ENCODE assay signal across 10 cellular contexts in genomic region chr1:154178856-154179811, GRCh38. TPM values are rescaled to one million over a fixed set of nuclear protein-coding genes. Genes with fewer than 3 reads are reported as not detected.
A peak's percentile ranks its signal among the peaks of the same experiment; 100 is the strongest.
DNase-seq lines count a peak whose midpoint lies in the region; ATAC-seq lines count a peak whose summit lies in the region.
"Had no signal": no experiment of that assay in that cellular context is flagged by ENCODE, and none has a peak within 500 bp of the region (broad histone marks: within the 10 kb centered on the region; RNA-seq: fewer than 3 reads in every experiment).

No MANE protein-coding gene starts in this region.

- H3K4me2 ChIP-seq in BLaER1 treated with 17β-estradiol and CSF1 and Interleukin-3, amounts not matched to agents 10 nM and 100 nM = peak overlapping the region; percentile 83 to 99 (median 96)

- peaks cover 33 to 77% (median 70%) of the 10 kb centered on the region in 11 experiments for H3K36me3 ChIP-seq in BLaER1 treated with 17β-estradiol and CSF1 and Interleukin-3, amounts not matched to agents 10 nM and 100 nM
- peaks cover 3 to 30% (median 8%) of the 10 kb centered on the region in 3 experiments for H3K36me3 ChIP-seq in naive thymus-derived CD4-positive, alpha-beta T cell (ENCODE audit: control insufficient read depth in 2 of 3, insufficient read depth in 3 of 3, low read length in 3 of 3)

- peaks cover 0 to 3% (median 0%) of the 10 kb centered on the region in 5 donors for H3K27me3 Mint-ChIP-seq in naive thymus-derived CD4-positive, alpha-beta T cell

- no peak for ATAC-seq in naive thymus-derived CD4-positive, alpha-beta T cell

- POLR2A ChIA-PET in naive thymus-derived CD4-positive, alpha-beta T cell (lab: Charles Lee) = interaction anchor here (0.7 to 10.3 kb wide), 5 partner anchors 10 to 259 kb away, joined by 3 to 115 read pairs (median 15); partner anchors contain the start of genes NUP210L and RPS27

- peak overlapping the region; percentile 2 to 95 (median 60); a peak in 17 of 22 replicates for H3K27ac ChIP-seq in BLaER1 treated with 17β-estradiol and CSF1 and Interleukin-3, amounts not matched to agents 10 nM and 100 nM
- peak overlapping the region; percentile 58 for H3K27ac ChIP-seq in caudate nucleus (ENCODE audit: low read depth, low read length)
- peak overlapping the region; percentile 95 for H3K27ac ChIP-seq in naive thymus-derived CD4-positive, alpha-beta T cell (ENCODE audit: low read depth, low read length)

- CTCF ChIA-PET in naive thymus-derived CD4-positive, alpha-beta T cell (lab: Charles Lee) = interaction anchor here (1.5 kb wide), 1 partner anchor 22 kb away, joined by 4 read pairs; no protein-coding TSS in a partner anchor

- H3K9me3 Mint-ChIP-seq in naive thymus-derived CD4-positive, alpha-beta T cell = peaks cover 0 to 3% (median 0%) of the 10 kb centered on the region in 11 donors

- intact Hi-C loops in naive thymus-derived CD4-positive, alpha-beta T cell (cut with micrococcal nuclease) = no loop called here

- H3K9ac ChIP-seq in BLaER1 treated with 17β-estradiol and CSF1 and Interleukin-3, amounts not matched to agents 10 nM and 100 nM = peak overlapping the region; percentile 34 to 97 (median 87); a peak in 21 of 22 replicates

- DNase-seq in M059J (ENCODE audit: low read depth) = peak; percentile 12
- DNase-seq in caudate nucleus (lab: John Stamatoyannopoulos, UW) = peak in 1 of 61 donors; percentile 2
- no peak for DNase-seq in naive thymus-derived CD4-positive, alpha-beta T cell
- DNase-seq in retina = no peak
- no peak for DNase-seq in A172 (ENCODE audit: low spot score)
- DNase-seq in SW480 (ENCODE audit: low spot score) = no peak
- DNase-seq in midbrain (lab: John Stamatoyannopoulos, UW) = no peak
- DNase-seq: activated gamma-delta T cell, NCI-H69 had no signal

- H3K9me3 ChIP-seq in BLaER1 treated with 17β-estradiol and CSF1 and Interleukin-3, amounts not matched to agents 10 nM and 100 nM (replicated peaks in 1 of 11) = no peaks in the 10 kb centered on the region
- no peaks in the 10 kb centered on the region for H3K9me3 ChIP-seq in naive thymus-derived CD4-positive, alpha-beta T cell (ENCODE audit: control insufficient read depth in 2 of 3, low read length in 3 of 3)

- peaks cover 60 to 78% (median 70%) of the 10 kb centered on the region in 10 experiments for H3K4me1 ChIP-seq in BLaER1 treated with 17β-estradiol and CSF1 and Interleukin-3, amounts not matched to agents 10 nM and 100 nM
- peaks cover 47 to 74% of the 10 kb centered on the region in 2 donors for H3K4me1 ChIP-seq in naive thymus-derived CD4-positive, alpha-beta T cell (ENCODE audit: control insufficient read depth in 2 of 2, insufficient read depth in 2 of 2, low read length in 2 of 2)

- H4K20me1 ChIP-seq in BLaER1 treated with 17β-estradiol and CSF1 and Interleukin-3, amounts not matched to agents 10 nM and 100 nM = peaks cover 80 to 88% (median 82%) of the 10 kb centered on the region in 11 experiments

- no peaks in the 10 kb centered on the region for H3K27me3 ChIP-seq in BLaER1 treated with 17β-estradiol and CSF1 and Interleukin-3, amounts not matched to agents 10 nM and 100 nM
- no peaks in the 10 kb centered on the region for H3K27me3 ChIP-seq in naive thymus-derived CD4-positive, alpha-beta T cell (ENCODE audit: control insufficient read depth in 2 of 2, insufficient read depth in 2 of 2, low read length in 2 of 2)

- peaks cover 66 to 82% (median 75%) of the 10 kb centered on the region in 7 donors for H3K4me1 Mint-ChIP-seq in naive thymus-derived CD4-positive, alpha-beta T cell

- H3K36me3 Mint-ChIP-seq in naive thymus-derived CD4-positive, alpha-beta T cell = peaks cover 4 to 42% (median 13%) of the 10 kb centered on the region in 5 donors

- H3K27ac Mint-ChIP-seq in naive thymus-derived CD4-positive, alpha-beta T cell = peak overlapping the region; percentile 66 to 99 (median 98)

- H3K4me3 Mint-ChIP-seq in naive thymus-derived CD4-positive, alpha-beta T cell = peak overlapping the region; percentile 67 to 100 (median 98)

- H3K4me3 ChIP-seq in BLaER1 treated with 17β-estradiol and CSF1 and Interleukin-3, amounts not matched to agents 10 nM and 100 nM = peak overlapping the region; percentile 82 to 96 (median 90); a peak in 19 of 20 replicates
- peak overlapping the region; percentile 16 for H3K4me3 ChIP-seq in naive thymus-derived CD4-positive, alpha-beta T cell (ENCODE audit: low read length)

RNA-seq across cellular contexts. Expression of gene TPM3, which starts 12.8 kb away (rescaled TPM):
- 679 and 714 TPM in 2 replicates for total RNA-seq in M059J (2014; rRNA removed; shearing (Covaris generic))
- 100 to 1,000 TPM; 264 to 688 (median 281) TPM for total RNA-seq in naive thymus-derived CD4-positive, alpha-beta T cell
- 100 to 1,000 TPM; 653 to 718 TPM for polyA plus RNA-seq in naive thymus-derived CD4-positive, alpha-beta T cell
- 1,673 and 1,769 TPM in 2 replicates for total RNA-seq in A172 (2014; rRNA removed; shearing (Covaris generic))

RNA-seq across cellular contexts. Expression of gene NUP210L, which starts 24.3 kb away (rescaled TPM):
- not detected in 2 replicates for total RNA-seq in M059J (2014; rRNA removed; shearing (Covaris generic))
- under 1 TPM in 4 of 5 experiments, not detected in 1; 0.11 to 0.16 (median 0.15) TPM for total RNA-seq in naive thymus-derived CD4-positive, alpha-beta T cell
- not detected for polyA plus RNA-seq in naive thymus-derived CD4-positive, alpha-beta T cell
- total RNA-seq in A172 (2014; rRNA removed; shearing (Covaris generic)) = not detected in 2 replicates

RNA-seq across cellular contexts. Expression of gene CFAP141, which starts 27.0 kb away (rescaled TPM):
- not detected in 2 replicates for total RNA-seq in M059J (2014; rRNA removed; shearing (Covaris generic))
- total RNA-seq in naive thymus-derived CD4-positive, alpha-beta T cell = not detected
- polyA plus RNA-seq in naive thymus-derived CD4-positive, alpha-beta T cell = not detected
- total RNA-seq in A172 (2014; rRNA removed; shearing (Covaris generic)) = not detected in 2 replicates

RNA-seq across cellular contexts. Expression of gene UBAP2L, which starts 41.6 kb away (rescaled TPM):
- 77.8 and 101 TPM in 2 replicates for total RNA-seq in M059J (2014; rRNA removed; shearing (Covaris generic))
- 100 to 1,000 TPM; 183 to 235 (median 189) TPM for total RNA-seq in naive thymus-derived CD4-positive, alpha-beta T cell
- 10 to 100 TPM; 49.4 to 79.0 TPM for polyA plus RNA-seq in naive thymus-derived CD4-positive, alpha-beta T cell
- 116 and 148 TPM in 2 replicates for total RNA-seq in A172 (2014; rRNA removed; shearing (Covaris generic))
